8 cellular contexts compared by ENCODE assay signal in genomic region chr3:14949126-14949525, GRCh38. TPM values are rescaled to one million over a fixed set of nuclear protein-coding genes. Genes with fewer than 3 reads are reported as not detected.
DNase-seq lines count a peak whose midpoint lies in the region; ATAC-seq and TF ChIP-seq lines count a peak whose summit lies in the region.
"Had no signal": no experiment of that assay in that cellular context is flagged by ENCODE, and none has a peak within 500 bp of the region (broad histone marks: within the 10 kb centered on the region; RNA-seq: fewer than 3 reads in every experiment).

No MANE protein-coding gene starts in this region.

- peak overlapping the region; percentile 98 for H3K4me3 Mint-ChIP-seq in activated T-helper 17 cell treated with anti-CD3 and anti-CD28 coated beads, Interleukin-2, amount 50 U/mL, for 72 hours
- peak overlapping the region; percentile 94 for H3K4me3 Mint-ChIP-seq in stimulated activated naive B cell treated with anti-CD40 and anti-IgM and Interleukin-4, amounts not matched to agents 10 μg/mL and 1 μg/mL and 100 μg/mL, for 72 hours

- no peaks in the 10 kb centered on the region for H3K27me3 Mint-ChIP-seq in activated T-helper 17 cell treated with anti-CD3 and anti-CD28 coated beads, Interleukin-2, amount 50 U/mL, for 72 hours
- H3K27me3 Mint-ChIP-seq in stimulated activated naive B cell treated with anti-CD40 and anti-IgM and Interleukin-4, amounts not matched to agents 10 μg/mL and 1 μg/mL and 100 μg/mL, for 72 hours = no peaks in the 10 kb centered on the region

- H3K27me3 ChIP-seq in iPS-18a (ENCODE audit: control insufficient read depth, insufficient read depth, low read length) = no peaks in the 10 kb centered on the region

- TF ChIP-seq CTCF in HFF-Myc (IDR thresholded peaks at IDR 0.05; ENCODE audit: low read depth, low read length, missing control alignments) = no peak

- H3K4me1 Mint-ChIP-seq in activated T-helper 17 cell treated with anti-CD3 and anti-CD28 coated beads, Interleukin-2, amount 50 U/mL, for 72 hours = peaks cover 21% of the 10 kb centered on the region
- peaks cover 21 to 46% of the 10 kb centered on the region in 2 donors for H3K4me1 Mint-ChIP-seq in stimulated activated naive B cell treated with anti-CD40 and anti-IgM and Interleukin-4, amounts not matched to agents 10 μg/mL and 1 μg/mL and 100 μg/mL, for 72 hours

- no peak for DNase-seq in HFF-Myc (ENCODE audit: extremely low read depth, low read depth)
- DNase-seq in stimulated activated naive B cell treated with anti-CD40 and anti-IgM and Interleukin-4, amounts not matched to agents 10 μg/mL and 1 μg/mL and 100 μg/mL, for 72 hours = no peak
- DNase-seq in Kasumi-1 (lab: John Stamatoyannopoulos, UW) = no peak
- DNase-seq in NAMALWA (ENCODE audit: low spot score) = no peak
- DNase-seq: stimulated activated CD4-positive, alpha-beta T cell treated with anti-CD3 and anti-CD28 coated beads, Interleukin-2, amount 100 ng/mL, for 24 hours had no signal

- no peaks in the 10 kb centered on the region for H3K9me3 ChIP-seq in iPS-18a (ENCODE audit: control insufficient read depth, low read depth, low read length)

- peak overlapping the region; percentile 96 for H3K9ac ChIP-seq in iPS-18a (ENCODE audit: low read length)

- H3K4me3 ChIP-seq in HFF-Myc (replicated peaks; ENCODE audit: low read depth, low read length) (peak overlapping the region; percentile 82), iPS-18a (ENCODE audit: low read length) (peak overlapping the region; percentile 96)

- peaks cover 50% of the 10 kb centered on the region for H3K36me3 Mint-ChIP-seq in activated T-helper 17 cell treated with anti-CD3 and anti-CD28 coated beads, Interleukin-2, amount 50 U/mL, for 72 hours (ENCODE audit: low read depth)
- H3K36me3 Mint-ChIP-seq in stimulated activated naive B cell treated with anti-CD40 and anti-IgM and Interleukin-4, amounts not matched to agents 10 μg/mL and 1 μg/mL and 100 μg/mL, for 72 hours = peaks cover 13 to 15% of the 10 kb centered on the region in 2 donors

- H3K27ac Mint-ChIP-seq in activated T-helper 17 cell treated with anti-CD3 and anti-CD28 coated beads, Interleukin-2, amount 50 U/mL, for 72 hours = peak overlapping the region; percentile 100
- peak overlapping the region; percentile 100 for H3K27ac Mint-ChIP-seq in stimulated activated naive B cell treated with anti-CD40 and anti-IgM and Interleukin-4, amounts not matched to agents 10 μg/mL and 1 μg/mL and 100 μg/mL, for 72 hours

- no peaks in the 10 kb centered on the region for H3K9me3 Mint-ChIP-seq in activated T-helper 17 cell treated with anti-CD3 and anti-CD28 coated beads, Interleukin-2, amount 50 U/mL, for 72 hours
- H3K9me3 Mint-ChIP-seq in stimulated activated naive B cell treated with anti-CD40 and anti-IgM and Interleukin-4, amounts not matched to agents 10 μg/mL and 1 μg/mL and 100 μg/mL, for 72 hours = no peaks in the 10 kb centered on the region

- peaks cover 25% of the 10 kb centered on the region for H3K36me3 ChIP-seq in iPS-18a (ENCODE audit: control insufficient read depth, low read depth, low read length)

- no peak for ATAC-seq in activated T-helper 17 cell treated with anti-CD3 and anti-CD28 coated beads, Interleukin-2, amount 50 U/mL, for 72 hours (replicated peaks)
- no peak for ATAC-seq in stimulated activated naive B cell treated with anti-CD40 and anti-IgM and Interleukin-4, amounts not matched to agents 10 μg/mL and 1 μg/mL and 100 μg/mL, for 72 hours (replicated peaks)
- ATAC-seq in HG03045 (IDR thresholded peaks at IDR 0.05; ENCODE audit: unreplicated experiment) = no peak

- H3K4me1 ChIP-seq in iPS-18a (ENCODE audit: control insufficient read depth, low read depth, low read length) = peaks cover 7% of the 10 kb centered on the region

- H3K27ac ChIP-seq in iPS-18a (ENCODE audit: low read length) = peak overlapping the region; percentile 98

RNA-seq across cellular contexts. Expression of gene NR2C2, which starts 1.7 kb away (rescaled TPM):
- 10 to 100 TPM; 45.4 to 50.6 TPM for total RNA-seq in activated T-helper 17 cell treated with anti-CD3 and anti-CD28 coated beads, Interleukin-2, amount 50 U/mL, for 72 hours
